ENCODE assay signal across 34 cellular contexts in genomic region chr10:4615042-4615441, GRCh38.
"Had no signal": no experiment of that assay in that cellular context is flagged by ENCODE, and none has a peak within 500 bp of the region (broad histone marks: within the 10 kb centered on the region; RNA-seq: fewer than 3 reads in every experiment).

No MANE protein-coding gene starts in this region.

- FAIRE-seq: astrocyte, bronchial epithelial cell had no signal

- H3K27ac ChIP-seq: adrenal gland, ascending aorta, body of pancreas, brain microvascular endothelial cell, breast epithelium, cardiac muscle cell had no signal

- H3K27me3 ChIP-seq: adrenal gland, ascending aorta, body of pancreas, brain microvascular endothelial cell, breast epithelium, cardiac muscle cell had no signal

- H3K4me3 ChIP-seq: adrenal gland, ascending aorta, body of pancreas, breast epithelium, cardiac muscle cell had no signal

- ATAC-seq: activated naive CD4-positive, alpha-beta T cell treated with anti-CD3 and anti-CD28 coated beads, Interleukin-2, amount 50 U/mL, for 72 hours; activated naive CD8-positive, alpha-beta T cell treated with anti-CD3 and anti-CD28 coated beads, Interleukin-2, amount 50 U/mL, for 24 hours; activated T-cell treated with anti-CD3 and anti-CD28 coated beads, Interleukin-2, amount 50 U/mL, for 4 hours; activated T-cell treated with anti-CD3 and anti-CD28 coated beads, Interleukin-2, amount 50 U/mL, for 72 hours; activated T-helper 17 cell treated with anti-CD3 and anti-CD28 coated beads, Interleukin-2, amount 50 U/mL, for 72 hours; body of pancreas had no signal

- DNase-seq: activated effector memory CD4-positive, alpha-beta T cell treated with anti-CD3 and anti-CD28 coated beads, Interleukin-2, amount 50 U/mL, for 16 hours; activated effector memory CD4-positive, alpha-beta T cell treated with Interleukin-2 at 50 U/mL for 16 hours; activated gamma-delta T cell; activated gamma-delta T cell treated with Interleukin-2 at 50 U/mL for 16 hours; activated naive CD4-positive, alpha-beta T cell; activated naive CD4-positive, alpha-beta T cell treated with anti-CD3 and anti-CD28 coated beads for 36 hours; activated naive CD4-positive, alpha-beta T cell treated with anti-CD3 and anti-CD28 coated beads, Interleukin-2, amount 10 ng/mL, durations not matched to agents 7 days and 5 days; activated naive CD4-positive, alpha-beta T cell treated with anti-CD3 and anti-CD28 coated beads, Interleukin-2, amount 50 U/mL, for 16 hours; activated naive CD4-positive, alpha-beta T cell treated with Interleukin-2 at 50 U/mL for 16 hours; activated naive CD8-positive, alpha-beta T cell treated with anti-CD3 and anti-CD28 coated beads for 36 hours; activated naive CD8-positive, alpha-beta T cell treated with anti-CD3 and anti-CD28 coated beads, Interleukin-2, amount 10 ng/mL, durations not matched to agents 7 days and 5 days; activated naive CD8-positive, alpha-beta T cell treated with anti-CD3 and anti-CD28 coated beads, Interleukin-2, amount 50 U/mL, for 24 hours; activated T-cell treated with anti-CD3 and anti-CD28 coated beads, Interleukin-2, amount 50 U/mL, for 1 hour; activated T-cell treated with anti-CD3 and anti-CD28 coated beads, Interleukin-2, amount 50 U/mL, for 24 hours; activated T-cell treated with anti-CD3 and anti-CD28 coated beads, Interleukin-2, amount 50 U/mL, for 4 hours; activated T-cell treated with anti-CD3 and anti-CD28 coated beads, Interleukin-2, amount 50 U/mL, for 48 hours; activated T-cell treated with anti-CD3 and anti-CD28 coated beads, Interleukin-2, amount 50 U/mL, for 72 hours; adrenal gland; amniotic stem cell; amygdala; anterior cingulate cortex; aorta; body of pancreas; brain microvascular endothelial cell; caudate nucleus; central memory CD4-positive, alpha-beta T cell; cerebellar nuclear complex had no signal

- H3K9me3 ChIP-seq: body of pancreas had no signal

- H3K36me3 ChIP-seq: adrenal gland, ascending aorta, brain microvascular endothelial cell, breast epithelium, cardiac muscle cell had no signal

- H3K4me1 ChIP-seq: adrenal gland, ascending aorta, body of pancreas, breast epithelium had no signal
